In the genomic region with DNA sequence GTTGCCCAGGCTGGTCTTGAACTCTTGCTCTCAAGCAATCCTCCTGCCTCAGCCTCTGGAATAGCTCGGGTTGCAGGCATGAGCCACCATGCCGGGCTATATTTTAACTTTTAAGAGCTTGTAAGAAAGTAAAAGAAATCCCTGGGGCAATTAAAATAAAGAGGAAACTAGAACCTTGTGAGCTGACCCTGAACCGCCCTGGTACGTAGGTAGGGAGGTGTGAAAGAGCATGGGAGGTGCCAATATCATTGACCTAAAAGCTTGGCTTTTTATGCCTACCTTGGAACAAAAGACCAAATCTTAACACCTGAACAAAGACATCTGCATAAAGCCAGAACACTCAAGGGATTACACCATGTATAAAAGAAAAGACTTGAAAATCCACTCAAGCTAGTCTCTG, we compare ENCODE assay signal across 25 cellular contexts.
"Had no signal": no experiment of that assay in that cellular context is flagged by ENCODE, and none has a peak within 500 bp of the region (broad histone marks: within the 10 kb centered on the region; RNA-seq: fewer than 3 reads in every experiment).

No MANE protein-coding gene starts in this region.

- H3K36me3 ChIP-seq: brain microvascular endothelial cell, heart left ventricle, left lung, lower lobe of right lung, neutrophil, stomach, thyroid gland, upper lobe of right lung had no signal

- H3K27ac Mint-ChIP-seq: stimulated activated naive B cell treated with anti-CD40 and anti-IgM and Interleukin-4, amounts not matched to agents 10 μg/mL and 1 μg/mL and 100 μg/mL, for 72 hours had no signal

- H3K4me3 Mint-ChIP-seq: nephron; stimulated activated naive B cell treated with anti-CD40 and anti-IgM and Interleukin-4, amounts not matched to agents 10 μg/mL and 1 μg/mL and 100 μg/mL, for 72 hours had no signal

- H3K9me3 ChIP-seq: lower lobe of right lung, neutrophil, stomach, thyroid gland, upper lobe of right lung had no signal

- H3K36me3 Mint-ChIP-seq: stimulated activated naive B cell treated with anti-CD40 and anti-IgM and Interleukin-4, amounts not matched to agents 10 μg/mL and 1 μg/mL and 100 μg/mL, for 72 hours had no signal

- FAIRE-seq: astrocyte, endothelial cell of umbilical vein had no signal

- ATAC-seq: heart left ventricle; left lung; lower lobe of right lung; sciatic nerve; stimulated activated naive B cell treated with anti-CD40 and anti-IgM and Interleukin-4, amounts not matched to agents 10 μg/mL and 1 μg/mL and 100 μg/mL, for 72 hours; upper lobe of right lung had no signal

- H3K27me3 ChIP-seq: brain microvascular endothelial cell, heart left ventricle, left lung, stomach, thyroid gland, upper lobe of right lung had no signal

- H3K4me1 Mint-ChIP-seq: nephron; stimulated activated naive B cell treated with anti-CD40 and anti-IgM and Interleukin-4, amounts not matched to agents 10 μg/mL and 1 μg/mL and 100 μg/mL, for 72 hours had no signal

- H3K4me1 ChIP-seq: left lung, lower lobe of right lung, stomach had no signal

- H3K4me3 ChIP-seq: heart left ventricle, left lung, lower lobe of right lung, skin epidermis, stomach, thyroid gland, upper lobe of right lung had no signal

- DNase-seq: activated CD4-positive, alpha-beta T cell treated with anti-CD3 and anti-CD28 coated beads for 4 hours; activated CD4-positive, alpha-beta T cell treated with anti-CD3 and anti-CD28 coated beads, Interleukin-2, amount 50 U/mL, for 48 hours; activated CD8-positive, alpha-beta memory T cell treated with anti-CD3 and anti-CD28 coated beads, Interleukin-2, amount 50 U/mL, for 4 hours; activated gamma-delta T cell treated with Interleukin-2 at 50 U/mL for 16 hours; activated naive CD4-positive, alpha-beta T cell treated with anti-CD3 and anti-CD28 coated beads, Interleukin-2, amount 50 U/mL, for 16 hours; activated T-cell treated with anti-CD3 and anti-CD28 coated beads, Interleukin-2, amount 50 U/mL, for 1 hour; amniotic stem cell; brain microvascular endothelial cell; foreskin fibroblast; heart left ventricle; hypothalamus; left lung; lower lobe of right lung; mesenchymal stem cell; stimulated activated naive B cell treated with anti-CD40 and anti-IgM and Interleukin-4, amounts not matched to agents 10 μg/mL and 1 μg/mL and 100 μg/mL, for 72 hours; stomach; thyroid gland; upper lobe of right lung had no signal

- H3K27ac ChIP-seq: brain microvascular endothelial cell, heart left ventricle, left lung, lower lobe of right lung, neutrophil, skin epidermis, stomach, thyroid gland, upper lobe of right lung, VCaP had no signal
